In genomic region chr6:83354747-83355146, GRCh38 we compare ENCODE assay signal across 23 cellular contexts.
"Had no signal": no experiment of that assay in that cellular context is flagged by ENCODE, and none has a peak within 500 bp of the region (broad histone marks: within the 10 kb centered on the region; RNA-seq: fewer than 3 reads in every experiment).

No MANE protein-coding gene starts in this region.

- DNase-seq: islet precursor cell; left ventricle myocardium inferior; midbrain; mucosa of descending colon; naive thymus-derived CD4-positive, alpha-beta T cell; ovary; retina; right cardiac atrium; small intestine; spleen; stimulated activated CD4-positive, alpha-beta T cell treated with anti-CD3 and anti-CD28 coated beads, Interleukin-4, amount 100 ng/mL, for 24 hours; stimulated activated naive CD4-positive, alpha-beta T cell; tibial artery; trophoblast cell; upper lobe of right lung had no signal

- H3K27me3 Mint-ChIP-seq: natural killer cell treated with Interleukin-12 subunit alpha and Interleukin-12 subunit beta and Interleukin-15 and Interleukin-18, amount 100 ng/mL, for 72 hours; progenitor cell of endocrine pancreas had no signal

- ATAC-seq: mucosa of descending colon; naive thymus-derived CD4-positive, alpha-beta T cell; natural killer cell treated with Interleukin-12 subunit alpha and Interleukin-12 subunit beta and Interleukin-15 and Interleukin-18, amount 100 ng/mL, for 72 hours; right cardiac atrium; sciatic nerve; stimulated activated effector memory CD8-positive, alpha-beta T cell treated with anti-CD3 and anti-CD28 coated beads, Interleukin-12 subunit alpha, Interleukin-12 subunit beta, amount 100 ng/mL, for 72 hours; upper lobe of right lung had no signal

- H3K9me3 Mint-ChIP-seq: stimulated activated naive CD8-positive, alpha-beta T cell treated with anti-CD3 and anti-CD28 coated beads, Interleukin-15, Interleukin-2, amounts not matched to agents 100 ng/mL and 50 ng/mL, for 24 hours had no signal

- H3K27ac Mint-ChIP-seq: naive thymus-derived CD4-positive, alpha-beta T cell; natural killer cell treated with Interleukin-12 subunit alpha and Interleukin-12 subunit beta and Interleukin-15 and Interleukin-18, amount 100 ng/mL, for 72 hours; progenitor cell of endocrine pancreas; stimulated activated effector memory CD8-positive, alpha-beta T cell treated with anti-CD3 and anti-CD28 coated beads, Interleukin-12 subunit alpha, Interleukin-12 subunit beta, amount 100 ng/mL, for 72 hours; stimulated activated naive CD8-positive, alpha-beta T cell treated with anti-CD3 and anti-CD28 coated beads, Interleukin-15, Interleukin-2, amounts not matched to agents 100 ng/mL and 50 ng/mL, for 24 hours had no signal

- H3K4me1 Mint-ChIP-seq: naive thymus-derived CD4-positive, alpha-beta T cell had no signal

- H3K9me3 ChIP-seq: ovary had no signal

- H3K4me1 ChIP-seq: left ventricle myocardium inferior, spleen, suprapubic skin, upper lobe of right lung had no signal

- H3K36me3 ChIP-seq: left ventricle myocardium inferior, ovary, spleen, suprapubic skin, thoracic aorta, upper lobe of right lung had no signal

- H3K4me3 Mint-ChIP-seq: naive thymus-derived CD4-positive, alpha-beta T cell; natural killer cell treated with Interleukin-12 subunit alpha and Interleukin-12 subunit beta and Interleukin-15 and Interleukin-18, amount 100 ng/mL, for 72 hours; stimulated activated effector memory CD8-positive, alpha-beta T cell treated with anti-CD3 and anti-CD28 coated beads, Interleukin-12 subunit alpha, Interleukin-12 subunit beta, amount 100 ng/mL, for 72 hours; stimulated activated naive CD8-positive, alpha-beta T cell treated with anti-CD3 and anti-CD28 coated beads, Interleukin-15, Interleukin-2, amounts not matched to agents 100 ng/mL and 50 ng/mL, for 24 hours had no signal

- H3K27ac ChIP-seq: left ventricle myocardium inferior, ovary, spleen, suprapubic skin, thoracic aorta, tibial artery, upper lobe of right lung had no signal

- H3K27me3 ChIP-seq: ovary, spleen, suprapubic skin, tibial artery, upper lobe of right lung had no signal

- H3K36me3 Mint-ChIP-seq: naive thymus-derived CD4-positive, alpha-beta T cell; natural killer cell treated with Interleukin-12 subunit alpha and Interleukin-12 subunit beta and Interleukin-15 and Interleukin-18, amount 100 ng/mL, for 72 hours; stimulated activated effector memory CD8-positive, alpha-beta T cell treated with anti-CD3 and anti-CD28 coated beads, Interleukin-12 subunit alpha, Interleukin-12 subunit beta, amount 100 ng/mL, for 72 hours had no signal

- H3K4me3 ChIP-seq: left ventricle myocardium inferior, lung, mucosa of descending colon, ovary, spleen, suprapubic skin, thoracic aorta, tibial artery, upper lobe of right lung had no signal
